Comparison of ENCODE assay signal across 1 cellular context in genomic region chr10:92123031-92123450, GRCh38.
A peak's percentile ranks its signal among the peaks of the same experiment; 100 is the strongest.
TF ChIP-seq lines count a peak whose summit lies in the region.

No MANE protein-coding gene starts in this region.

TF ChIP-seq in HepG2, 621 proteins besides CTCF, POLR2A, EP300 and RAD21 (continued from another document and continues in another):
- TF ChIP-seq MIER3 (CRISPR knock-in tag; IDR thresholded peaks at IDR 0.05; ENCODE audit: borderline replicate concordance) = 0 out of 2 replicates have a peak, but pooled peaks have one; percentile 28
- peak; percentile 71; the same call in 1 of the 2 replicates for TF ChIP-seq IRF2 (CRISPR knock-in tag; IDR thresholded peaks at IDR 0.05)
- 0 out of 2 replicates have a peak, but pooled peaks have one; percentile 7 for TF ChIP-seq ZNF121 (CRISPR knock-in tag; IDR thresholded peaks at IDR 0.05)
- 0 out of 2 replicates have a peak, but pooled peaks have one; percentile 45 for TF ChIP-seq ZNF124 (CRISPR knock-in tag; IDR thresholded peaks at IDR 0.05)
- TF ChIP-seq ZNF205 (CRISPR knock-in tag; IDR thresholded peaks at IDR 0.05) = 0 out of 2 replicates have a peak, but pooled peaks have one; percentile 52
- no peak for TF ChIP-seq ZNF101 (CRISPR knock-in tag; IDR thresholded peaks at IDR 0.05; ENCODE audit: borderline replicate concordance, low read depth)
- peak; percentile 74; the same call in 1 of the 2 replicates for TF ChIP-seq ZBTB7B (CRISPR knock-in tag; IDR thresholded peaks at IDR 0.05)
- TF ChIP-seq TARDBP (CRISPR knock-in tag; IDR thresholded peaks at IDR 0.05) = peak; percentile 56; the same call in 1 of the 2 replicates
- TF ChIP-seq MEF2D (CRISPR knock-in tag; IDR thresholded peaks at IDR 0.05) = 0 out of 2 replicates have a peak, but pooled peaks have one; percentile 47
- peak; percentile 72 for TF ChIP-seq KAT8 (CRISPR knock-in tag; IDR thresholded peaks at IDR 0.05)
- TF ChIP-seq SIX1 (CRISPR knock-in tag; IDR thresholded peaks at IDR 0.05; ENCODE audit: borderline replicate concordance) = no peak
- TF ChIP-seq MLX (CRISPR knock-in tag; IDR thresholded peaks at IDR 0.05) = peak; percentile 57; the same call in 1 of the 2 replicates
- peak; percentile 94 for TF ChIP-seq RXRB (CRISPR knock-in tag; IDR thresholded peaks at IDR 0.05; ENCODE audit: borderline replicate concordance)
- TF ChIP-seq EZH2 (conservative IDR thresholded peaks at IDR 0.05; ENCODE audit: low read depth, low read length) = no peak
- TF ChIP-seq HNF1A (IDR thresholded peaks at IDR 0.05; ENCODE audit: low read depth) = peak; percentile 60; the same call in 1 of the 2 replicates
- peak; percentile 79; the same call in 1 of the 2 replicates for TF ChIP-seq HNF1A (CRISPR knock-in tag; IDR thresholded peaks at IDR 0.05; ENCODE audit: borderline replicate concordance)
- 0 out of 2 replicates have a peak, but pooled peaks have one; percentile 39 for TF ChIP-seq SIN3A (IDR thresholded peaks at IDR 0.05; ENCODE audit: borderline replicate concordance, low read depth, low read length)
- no peak for TF ChIP-seq NR1H2 (CRISPR knock-in tag; IDR thresholded peaks at IDR 0.05; ENCODE audit: borderline replicate concordance, low read depth)
- TF ChIP-seq ZNF724P (CRISPR knock-in tag; IDR thresholded peaks at IDR 0.05; ENCODE audit: borderline replicate concordance) = 0 out of 2 replicates have a peak, but pooled peaks have one; percentile 54
- 0 out of 4 replicates have a peak, but pooled peaks of 1 of the 2 experiments have one; percentile 2 for TF ChIP-seq MAFK (conservative IDR thresholded peaks at IDR 0.05 in 1 of 2, IDR thresholded peaks at IDR 0.05 in 1 of 2; ENCODE audit: low read length in 2 of 2)
- peak; percentile 91 for TF ChIP-seq ISL2 (CRISPR knock-in tag; IDR thresholded peaks at IDR 0.05)
- TF ChIP-seq SKIL (CRISPR knock-in tag; IDR thresholded peaks at IDR 0.05; ENCODE audit: borderline replicate concordance) = peak; percentile 67; the same call in 1 of the 2 replicates
- peak; percentile 71; the same call in 1 of the 2 replicates for TF ChIP-seq ZBTB26 (CRISPR knock-in tag; IDR thresholded peaks at IDR 0.05; ENCODE audit: borderline replicate concordance)
- TF ChIP-seq NCOA1 (CRISPR knock-in tag; IDR thresholded peaks at IDR 0.05) = 0 out of 2 replicates have a peak, but pooled peaks have one; percentile 48
- TF ChIP-seq TBX2 (CRISPR knock-in tag; IDR thresholded peaks at IDR 0.05; ENCODE audit: borderline replicate concordance) = peak; percentile 48
- TF ChIP-seq HMG20A (CRISPR knock-in tag; IDR thresholded peaks at IDR 0.05; ENCODE audit: borderline replicate concordance) = peak; percentile 83; the same call in 1 of the 2 replicates
- TF ChIP-seq ZNF574 (CRISPR knock-in tag; IDR thresholded peaks at IDR 0.05) = peak; percentile 33; the same call in 1 of the 2 replicates
- no peak for TF ChIP-seq ZNF746 (CRISPR knock-in tag; IDR thresholded peaks at IDR 0.05)
- TF ChIP-seq ZNF331 (CRISPR knock-in tag; IDR thresholded peaks at IDR 0.05) = peak; percentile 20; the same call in 1 of the 2 replicates
- peak; percentile 91 for TF ChIP-seq NR2F6 (IDR thresholded peaks at IDR 0.05)
- TF ChIP-seq NR2F6 (CRISPR knock-in tag; IDR thresholded peaks at IDR 0.05) = peak; percentile 95
- peak; percentile 51 for TF ChIP-seq DRAP1 (CRISPR knock-in tag; IDR thresholded peaks at IDR 0.05)
- TF ChIP-seq HIC2 (CRISPR knock-in tag; IDR thresholded peaks at IDR 0.05; ENCODE audit: low read depth) = peak; percentile 56; the same call in 1 of the 2 replicates
- TF ChIP-seq ZNF180 (CRISPR knock-in tag; IDR thresholded peaks at IDR 0.05; ENCODE audit: borderline replicate concordance, low read depth) = no peak
- 0 out of 2 replicates have a peak, but pooled peaks have one; percentile 14 for TF ChIP-seq HOMEZ (CRISPR knock-in tag; IDR thresholded peaks at IDR 0.05; ENCODE audit: low read depth)
- TF ChIP-seq ZNF550 (CRISPR knock-in tag; IDR thresholded peaks at IDR 0.05; ENCODE audit: borderline replicate concordance) = no peak
- no peak for TF ChIP-seq SNAI1 (CRISPR knock-in tag; IDR thresholded peaks at IDR 0.05; ENCODE audit: borderline replicate concordance)
- 0 out of 2 replicates have a peak, but pooled peaks have one; percentile 34 for TF ChIP-seq ZNF567 (CRISPR knock-in tag; IDR thresholded peaks at IDR 0.05; ENCODE audit: borderline replicate concordance)
- TF ChIP-seq FOXJ3 (CRISPR knock-in tag; IDR thresholded peaks at IDR 0.05; ENCODE audit: borderline replicate concordance) = peak; percentile 63; the same call in 1 of the 2 replicates
- TF ChIP-seq ARID5B (CRISPR knock-in tag; IDR thresholded peaks at IDR 0.05) = peak; percentile 97
